11 cellular contexts compared by ENCODE assay signal in the genomic region with DNA sequence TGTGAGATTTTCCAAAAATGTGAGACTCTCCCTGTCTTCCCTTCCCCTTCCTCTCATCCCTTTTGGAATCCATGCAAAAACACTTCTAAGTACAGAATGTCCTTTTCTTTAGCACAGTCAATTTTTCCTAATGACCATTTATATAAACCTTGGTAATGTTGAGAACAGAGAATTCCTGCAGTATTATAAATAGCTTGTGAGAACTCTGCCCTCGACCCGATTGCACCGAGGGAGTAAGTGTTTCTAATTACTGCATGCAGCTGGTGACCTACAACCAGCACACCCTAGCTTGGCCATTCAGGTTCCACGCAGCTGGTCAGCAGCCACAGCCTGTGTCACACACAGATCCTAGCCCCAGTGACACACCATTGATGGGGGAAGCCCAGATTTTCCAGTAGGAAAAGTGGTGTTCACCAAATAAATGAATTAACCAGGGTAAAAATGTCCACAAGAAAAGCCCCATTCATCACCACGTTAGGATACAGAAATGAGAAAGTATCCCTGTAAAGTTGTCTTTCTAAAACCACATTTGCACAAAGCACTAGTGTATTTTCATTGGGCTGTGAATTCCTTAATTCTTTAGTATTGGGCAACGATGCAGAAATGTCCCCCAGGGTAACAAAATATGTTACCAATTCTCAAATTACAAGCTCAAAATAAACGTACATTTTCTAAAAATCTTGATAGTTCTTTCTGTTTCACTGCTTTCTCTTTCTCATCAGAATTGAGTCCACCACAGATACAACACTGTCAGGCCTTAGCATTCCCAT.
A peak's percentile ranks its signal among the peaks of the same experiment; 100 is the strongest.
DNase-seq lines count a peak whose midpoint lies in the region; ATAC-seq, FAIRE-seq and TF ChIP-seq lines count a peak whose summit lies in the region.
"Had no signal": no experiment of that assay in that cellular context is flagged by ENCODE, and none has a peak within 500 bp of the region (broad histone marks: within the 10 kb centered on the region; RNA-seq: fewer than 3 reads in every experiment).

No MANE protein-coding gene starts in this region.

- no peaks in the 10 kb centered on the region for H3K4me1 ChIP-seq in breast epithelium
- H3K4me1 ChIP-seq in right atrium auricular region = peaks cover 0 to 38% of the 10 kb centered on the region in 2 donors

- no peaks in the 10 kb centered on the region for H3K27me3 ChIP-seq in breast epithelium
- H3K27me3 ChIP-seq in right atrium auricular region = no peaks in the 10 kb centered on the region
- H3K27me3 ChIP-seq: BLaER1 had no signal

- TF ChIP-seq CTCF in breast epithelium (IDR thresholded peaks at IDR 0.05) (no peak), right atrium auricular region (IDR thresholded peaks at IDR 0.05) (no peak)

- intact Hi-C loops in breast epithelium (cut with DNase I; ENCODE audit: low total_unique reads) = no loop called here

- no peak for ATAC-seq in HG03442 (IDR thresholded peaks at IDR 0.05; ENCODE audit: unreplicated experiment)

- H3K36me3 ChIP-seq in breast epithelium = no peaks in the 10 kb centered on the region
- no peaks in the 10 kb centered on the region for H3K36me3 ChIP-seq in right atrium auricular region
- H3K36me3 ChIP-seq: BLaER1 had no signal

- H3K9me3 ChIP-seq in breast epithelium (no peaks in the 10 kb centered on the region), right atrium auricular region (no peaks in the 10 kb centered on the region)
- H3K9me3 ChIP-seq: BLaER1 had no signal

- H3K27ac ChIP-seq in breast epithelium = peak overlapping the region; percentile 70 to 88
- peak overlapping the region; percentile 73 for H3K27ac ChIP-seq in right atrium auricular region
- H3K27ac ChIP-seq: BLaER1 had no signal

- FAIRE-seq in urothelium cell line (lab: Jason Lieb, UNC) = no peak

- no peak overlapping the region for H3K4me3 ChIP-seq in breast epithelium
- H3K4me3 ChIP-seq in right atrium auricular region = no peak overlapping the region
- H3K4me3 ChIP-seq: BLaER1 had no signal

- peak; percentile 14 for TF ChIP-seq POLR2A in breast epithelium (IDR thresholded peaks at IDR 0.05)

- peak; percentile 52 for DNase-seq in AG08396 (ENCODE audit: low spot score)
- peak in 1 of 2 donors; percentile 44 for DNase-seq in breast epithelium (ENCODE audit: low spot score in 2 of 2)
- peak; percentile 66 for DNase-seq in right atrium auricular region (ENCODE audit: low spot score)
- DNase-seq in retina = peak; percentile 19
- no peak for DNase-seq in HuH-7 (ENCODE audit: low spot score)
- DNase-seq in urothelium cell line (ENCODE audit: low spot score) = no peak
- DNase-seq in stimulated activated naive CD4-positive, alpha-beta T cell (lab: John Stamatoyannopoulos, UW) = no peak
- DNase-seq: activated CD4-positive, alpha-beta T cell treated with anti-CD3 and anti-CD28 coated beads for 4 hours; nephron progenitor cell had no signal

Comparison
In these comparisons a context has a peak if more than half of its experiments do, and no peak if none do; other contexts are left out.
1. DNase-seq: peak in AG08396 (single experiment), right atrium auricular region (single experiment) and retina (single experiment); none in HuH-7 (single experiment), urothelium cell line (single experiment) and stimulated activated naive CD4-positive, alpha-beta T cell (0 of 6).